In genomic region chr4:4859010-4859798, GRCh38 we compare ENCODE assay signal across 8 cellular contexts. TPM values are rescaled to one million over a fixed set of nuclear protein-coding genes. Genes with fewer than 3 reads are reported as not detected.
DNase-seq lines count a peak whose midpoint lies in the region; ATAC-seq, FAIRE-seq and TF ChIP-seq lines count a peak whose summit lies in the region.

Gene MSX1 (plus strand): TSS chr4:4859665. CDS start chr4:4859900, 235 bp downstream.

- in situ Hi-C loops in SK-MEL-5 (cut with HindIII; ENCODE audit: low pct_unique_long_range_greater_than_20kb, low sequenced_read_pairs): no loop called here

- peaks cover 37% of the 10 kb centered on the region for H3K4me1 ChIP-seq in HUES6 (ENCODE audit: control insufficient read depth, insufficient read depth, low read length)
- H3K4me1 ChIP-seq in keratinocyte (ENCODE audit: control insufficient read depth, extremely low read depth, insufficient read depth, low read length): peaks cover 4% of the 10 kb centered on the region
- H3K4me1 ChIP-seq in small intestine (ENCODE audit: control insufficient read depth in 2 of 2, insufficient read depth in 1 of 2, low read depth in 1 of 2, low read length in 1 of 2): peaks cover 2 to 8% of the 10 kb centered on the region in 2 donors

- H3K9ac ChIP-seq in HUES6 (ENCODE audit: low read length) (peak within 1 kb of the TSS; percentile 77), keratinocyte (ENCODE audit: control insufficient read depth, extremely low read depth, insufficient read depth, low read length) (no peak within 1 kb of the TSS)

- FAIRE-seq in keratinocyte (lab: Jason Lieb, UNC) (no peak), small intestine (lab: Jason Lieb, UNC) (no peak)

- no peaks in the 10 kb centered on the region for H3K9me1 ChIP-seq in keratinocyte (ENCODE audit: control insufficient read depth, extremely low read depth, insufficient read depth, low read length)

- no peak for TF ChIP-seq CTCF in keratinocyte (optimal IDR thresholded peaks at IDR 0.05 in 1 of 3, IDR thresholded peaks at IDR 0.05 in 1 of 3, conservative IDR thresholded peaks at IDR 0.05 in 1 of 3; ENCODE audit: extremely low read depth in 1 of 3, insufficient read depth in 2 of 3, low read length in 3 of 3)

- H3K36me3 ChIP-seq in HUES6 (ENCODE audit: control insufficient read depth, insufficient read depth, low read length) (no peaks in the 10 kb centered on the region; the same call in 1 of the 2 replicates), keratinocyte (ENCODE audit: control insufficient read depth in 2 of 2, extremely low read depth in 1 of 2, insufficient read depth in 2 of 2, low read length in 2 of 2) (no peaks in the 10 kb centered on the region), small intestine (ENCODE audit: control insufficient read depth in 2 of 2, insufficient read depth in 2 of 2, low read length in 2 of 2) (no peaks in the 10 kb centered on the region)

- no peak within 1 kb of the TSS for H2AFZ ChIP-seq in keratinocyte (ENCODE audit: control insufficient read depth, low read length)

- H3K4me2 ChIP-seq in keratinocyte (ENCODE audit: control insufficient read depth, extremely low read depth, insufficient read depth, low read depth, low read length): peak within 1 kb of the TSS; percentile 65

- peak; percentile 35 for DNase-seq in GM04503 (ENCODE audit: low read depth)
- DNase-seq in SK-MEL-5 (ENCODE audit: low read depth, low spot score): peak; percentile 75
- peak; percentile 78 for DNase-seq in cerebellum (ENCODE audit: low spot score)
- DNase-seq in keratinocyte (ENCODE audit: low read depth, low spot score): no peak
- peak; percentile 65 for DNase-seq in small intestine
- DNase-seq in KG1 (lab: John Stamatoyannopoulos, UW): no peak

- H3K27me3 ChIP-seq in HUES6 (ENCODE audit: control insufficient read depth, insufficient read depth, low read length) (peaks cover 95% of the 10 kb centered on the region), keratinocyte (ENCODE audit: control insufficient read depth, extremely low read depth, insufficient read depth, low read length) (peaks cover 98% of the 10 kb centered on the region), small intestine (ENCODE audit: control insufficient read depth in 2 of 2, insufficient read depth in 2 of 2, low read length in 2 of 2) (peaks cover 5 to 69% of the 10 kb centered on the region in 2 donors)

- no peaks in the 10 kb centered on the region for H3K9me3 ChIP-seq in HUES6 (ENCODE audit: control insufficient read depth, insufficient read depth, low read depth, low read length)
- no peaks in the 10 kb centered on the region for H3K9me3 ChIP-seq in keratinocyte (ENCODE audit: control insufficient read depth, low read depth, low read length)
- H3K9me3 ChIP-seq in small intestine (ENCODE audit: control insufficient read depth, low read depth): no peaks in the 10 kb centered on the region

- 1 to 2% (median 1%) methylated on average over 35 to 49 of the region's 49 CpGs for WGBS in small intestine, 3 donors

- H4K20me1 ChIP-seq in keratinocyte (ENCODE audit: control insufficient read depth, extremely low read depth, insufficient read depth, low read length): peaks cover 7% of the 10 kb centered on the region

- H3K27ac ChIP-seq in HUES6 (ENCODE audit: low read depth, low read length) (no peak within 1 kb of the TSS; the same call in 1 of the 2 replicates), keratinocyte (ENCODE audit: control insufficient read depth, insufficient read depth, low read length) (no peak within 1 kb of the TSS), small intestine (ENCODE audit: low read depth in 1 of 2, low read length in 1 of 2) (no peak within 1 kb of the TSS)

- dilution Hi-C loops in keratinocyte (cut with MboI; ENCODE audit: extremely low pct_ligation_motif_present, low sequenced_read_pairs): no loop called here

- peak; percentile 93 for ATAC-seq in GM21528 (IDR thresholded peaks at IDR 0.05; ENCODE audit: low FRiP score, unreplicated experiment)

- no peaks in the 10 kb centered on the region for H3K79me2 ChIP-seq in keratinocyte (ENCODE audit: control insufficient read depth, insufficient read depth, low read length)

- peak within 1 kb of the TSS; percentile 62 for H3K4me3 ChIP-seq in HUES6 (ENCODE audit: low read depth, low read length)
- H3K4me3 ChIP-seq in keratinocyte (ENCODE audit: control insufficient read depth in 2 of 3, extremely low read depth in 1 of 3, insufficient read depth in 2 of 3, low read depth in 1 of 3, low read length in 3 of 3): peak within 1 kb of the TSS; percentile 10 to 52 (median 48)
- peak within 1 kb of the TSS; percentile 19 to 58 for H3K4me3 ChIP-seq in small intestine (ENCODE audit: low read depth in 1 of 2, low read length in 2 of 2)

RNA-seq across cellular contexts. Expression of gene MSX1, which starts in this region (rescaled TPM):
- 4.3 and 4.5 TPM in 2 replicates for total RNA-seq in SK-MEL-5 (2014; rRNA removed; shearing (Covaris generic))
- polyA plus RNA-seq in SK-MEL-5 (2015; cell fraction: cytosol; rRNA removed): 10.2 and 11.1 TPM in 2 replicates
- polyA plus RNA-seq in SK-MEL-5 (2015; cell fraction: nucleus; rRNA removed): 1.7 and 4.4 TPM in 2 replicates
- total RNA-seq in cerebellum: 6.7 TPM
- 0.06 to 0.10 TPM in 2 of 3 replicates, not detected in the other for polyA plus RNA-seq in keratinocyte
- not detected for polyA plus RNA-seq in keratinocyte (2011; ENCODE audit: low read depth)
- 0.04 and 0.18 TPM in 2 replicates for polyA plus RNA-seq in keratinocyte (2011; cell fraction: cytosol; rRNA removed)
- 0.09 and 0.13 TPM in 2 replicates for polyA plus RNA-seq in keratinocyte (2011; cell fraction: nucleus; rRNA removed)
- not detected in 2 replicates for polyA plus RNA-seq in keratinocyte (2012; ENCODE audit: low replicate concordance)
- not detected in 3 replicates for polyA minus RNA-seq in keratinocyte
- polyA minus RNA-seq in keratinocyte (2011; cell fraction: cytosol; rRNA and poly(A)+ RNA removed): not detected
- 0.32 TPM in 1 of 2 replicates, not detected in the other for polyA minus RNA-seq in keratinocyte (2011; cell fraction: nucleus; rRNA and poly(A)+ RNA removed)
- under 1 TPM in 1 of 3 donors, not detected in 2; 0.67 TPM for polyA plus RNA-seq in small intestine

Comparison
In these comparisons a context has a peak if more than half of its experiments do, and no peak if none do; other contexts are left out.
1. Peak in DNase-seq and H3K4me3 ChIP-seq in small intestine; RNA of the gene not detected or under 1 TPM.
2. DNase-seq: peak in GM04503 (single experiment), SK-MEL-5 (single experiment) and cerebellum (single experiment); none in keratinocyte (single experiment) and KG1 (single experiment).
3. Peak in every context shown above with its lines, with median percentiles within 50 percentile points of each other: H3K4me3 ChIP-seq.